Comparison of ENCODE assay signal across 8 cellular contexts in genomic region chr16:69890114-69890890, GRCh38.
A peak's percentile ranks its signal among the peaks of the same experiment; 100 is the strongest.
DNase-seq lines count a peak whose midpoint lies in the region; ATAC-seq and TF ChIP-seq lines count a peak whose summit lies in the region.

No MANE protein-coding gene starts in this region.

- H3K4me1 Mint-ChIP-seq in immature natural killer cell = peaks cover 15 to 23% of the 10 kb centered on the region in 2 donors

- intact Hi-C loops in ascending aorta (cut with DNase I) = loop anchor here (2.0 kb wide), 1 partner anchor 26 kb away; no protein-coding TSS in a partner anchor

- H3K27ac ChIP-seq in ascending aorta = peak overlapping the region; percentile 80 to 90

- ATAC-seq in GM21786 (IDR thresholded peaks at IDR 0.05; ENCODE audit: unreplicated experiment) (no peak), GM19351 (IDR thresholded peaks at IDR 0.05; ENCODE audit: unreplicated experiment) (no peak)

- no peaks in the 10 kb centered on the region for H3K9me3 Mint-ChIP-seq in immature natural killer cell

- no peak overlapping the region for H3K4me3 Mint-ChIP-seq in immature natural killer cell

- no peak overlapping the region for H3K4me3 ChIP-seq in ascending aorta

- H3K9me3 ChIP-seq in ascending aorta = no peaks in the 10 kb centered on the region

- H3K36me3 ChIP-seq in ascending aorta = peaks cover 0 to 12% of the 10 kb centered on the region in 2 donors

- H3K4me1 ChIP-seq in ascending aorta = peaks cover 0 to 15% of the 10 kb centered on the region in 2 donors

- H3K27me3 Mint-ChIP-seq in immature natural killer cell (ENCODE audit: low read depth in 3 of 3) = peaks cover 0 to 2% (median 0%) of the 10 kb centered on the region in 3 donors

- peak overlapping the region in 1 of 6 donors; percentile 11 for H3K27ac Mint-ChIP-seq in immature natural killer cell

- no peaks in the 10 kb centered on the region for H3K27me3 ChIP-seq in ascending aorta

- DNase-seq in M059J (ENCODE audit: low read depth) = peak; percentile 7
- DNase-seq in ascending aorta (ENCODE audit: low spot score in 2 of 2) = peak; percentile 46 to 83
- peak in 50 of 51 donors; percentile 32 to 95 (median 81) for DNase-seq in hypothalamus (lab: John Stamatoyannopoulos, UW)
- peak; percentile 89 for DNase-seq in renal cortical epithelial cell (ENCODE audit: low read depth)
- no peak for DNase-seq in immature natural killer cell
- DNase-seq in GM19238 (ENCODE audit: insufficient read length, low spot score) = no peak

- TF ChIP-seq CTCF in ascending aorta (IDR thresholded peaks at IDR 0.05) = no peak

- H3K36me3 Mint-ChIP-seq in immature natural killer cell = peaks cover 14 to 33% (median 29%) of the 10 kb centered on the region in 3 donors

Comparison
In these comparisons a context has a peak if more than half of its experiments do, and no peak if none do; other contexts are left out.
1. DNase-seq: peak in M059J (single experiment), ascending aorta (2 of 2), hypothalamus (50 of 51) and renal cortical epithelial cell (single experiment); none in immature natural killer cell (0 of 3) and GM19238 (single experiment).